9 cellular contexts compared by ENCODE assay signal in the genomic region with DNA sequence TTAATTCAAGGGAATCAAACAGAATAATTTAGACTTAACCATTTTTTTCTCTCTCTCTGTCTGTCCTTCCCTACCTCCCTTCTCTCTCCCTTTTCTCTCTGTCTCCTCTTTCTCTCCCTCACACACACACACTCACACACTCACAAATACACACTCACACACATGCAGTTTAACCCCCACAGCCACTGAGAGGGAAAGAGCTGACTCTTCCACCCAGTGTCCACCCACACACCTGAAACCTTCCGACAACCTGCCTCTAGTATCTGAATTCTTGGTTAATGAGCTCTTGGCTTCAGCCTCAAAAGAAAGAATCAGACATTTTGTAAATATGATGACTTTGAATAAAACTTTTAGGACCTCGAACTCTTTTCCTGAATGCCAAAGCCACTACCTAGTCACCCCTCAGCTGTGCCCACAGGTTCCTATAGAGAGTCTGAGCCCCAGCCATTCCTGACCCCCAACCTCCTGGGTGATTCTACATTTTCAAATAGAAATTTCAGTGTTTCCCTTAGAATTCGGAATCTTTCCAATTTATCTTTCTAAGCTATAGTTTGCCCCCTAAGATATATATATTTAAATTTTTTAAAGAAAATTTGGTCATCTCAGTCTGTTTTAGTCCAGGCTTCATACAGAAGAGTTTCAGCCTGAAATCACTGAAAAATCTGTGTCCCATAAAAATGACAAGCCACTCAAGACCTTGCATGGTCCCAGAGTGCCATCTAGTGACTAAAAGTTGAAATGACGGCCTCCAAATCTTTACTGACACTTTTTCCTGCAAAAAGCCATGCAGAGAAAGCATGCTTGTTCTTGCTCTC.
DNase-seq lines count a peak whose midpoint lies in the region; ATAC-seq, FAIRE-seq and TF ChIP-seq lines count a peak whose summit lies in the region.
"Had no signal": no experiment of that assay in that cellular context is flagged by ENCODE, and none has a peak within 500 bp of the region (broad histone marks: within the 10 kb centered on the region; RNA-seq: fewer than 3 reads in every experiment).

No MANE protein-coding gene starts in this region.

- no peaks in the 10 kb centered on the region for H3K36me3 ChIP-seq in neutrophil

- peak; percentile 18 for TF ChIP-seq CTCF in neutrophil (IDR thresholded peaks at IDR 0.05)

- H3K9me3 Mint-ChIP-seq in activated T-cell treated with anti-CD3 and anti-CD28 coated beads, Interleukin-2, amount 50 U/mL, for 4 hours = no peaks in the 10 kb centered on the region

- H3K36me3 Mint-ChIP-seq in activated T-cell treated with anti-CD3 and anti-CD28 coated beads, Interleukin-2, amount 50 U/mL, for 4 hours (ENCODE audit: insufficient read depth) = no peaks in the 10 kb centered on the region

- no peaks in the 10 kb centered on the region for H3K4me1 Mint-ChIP-seq in activated T-cell treated with anti-CD3 and anti-CD28 coated beads, Interleukin-2, amount 50 U/mL, for 4 hours (ENCODE audit: low read depth)

- no peaks in the 10 kb centered on the region for H3K9me3 ChIP-seq in neutrophil

- DNase-seq in activated T-cell treated with anti-CD3 and anti-CD28 coated beads for 4 hours (peak; percentile 4), RCC 7860 (ENCODE audit: low spot score) (peak; percentile 40), epidermal melanocyte (ENCODE audit: insufficient read length, low spot score) (peak; percentile 49)
- DNase-seq in activated T-cell treated with anti-CD3 and anti-CD28 coated beads, Interleukin-2, amount 50 U/mL, for 4 hours = no peak
- DNase-seq in stimulated activated naive CD4-positive, alpha-beta T cell treated with Interleukin-2 at 50 U/mL for 16 hours (lab: John Stamatoyannopoulos, UW) = no peak

- no peak overlapping the region for H3K27ac ChIP-seq in neutrophil

- H3K27me3 Mint-ChIP-seq in activated T-cell treated with anti-CD3 and anti-CD28 coated beads, Interleukin-2, amount 50 U/mL, for 4 hours (ENCODE audit: low read depth) = peaks cover 4% of the 10 kb centered on the region

- H3K4me3 Mint-ChIP-seq in activated T-cell treated with anti-CD3 and anti-CD28 coated beads, Interleukin-2, amount 50 U/mL, for 4 hours = no peak overlapping the region

- FAIRE-seq in RCC 7860 (lab: Jason Lieb, UNC) = peak; percentile 75
- FAIRE-seq: colon had no signal

- no peak overlapping the region for H3K4me3 ChIP-seq in neutrophil (ENCODE audit: low read depth in 1 of 2, low read length in 1 of 2)

- no peaks in the 10 kb centered on the region for H3K27me3 ChIP-seq in neutrophil

- H3K4me1 ChIP-seq in neutrophil (ENCODE audit: control insufficient read depth in 1 of 2, insufficient read depth in 1 of 2, low read depth in 1 of 2, low read length in 1 of 2) = no peaks in the 10 kb centered on the region

- no peak for ATAC-seq in activated T-cell treated with anti-CD3 and anti-CD28 coated beads, Interleukin-2, amount 50 U/mL, for 4 hours
- ATAC-seq in HG03354 (IDR thresholded peaks at IDR 0.05; ENCODE audit: poor library complexity, severe bottlenecking, unreplicated experiment) = peak; percentile 60
- ATAC-seq in GM19395 (IDR thresholded peaks at IDR 0.05; ENCODE audit: unreplicated experiment) = no peak

Comparison
In these comparisons a context has a peak if more than half of its experiments do, and no peak if none do; other contexts are left out.
1. DNase-seq: peak in activated T-cell treated with anti-CD3 and anti-CD28 coated beads for 4 hours (single experiment), RCC 7860 (single experiment) and epidermal melanocyte (single experiment); none in activated T-cell treated with anti-CD3 and anti-CD28 coated beads, Interleukin-2, amount 50 U/mL, for 4 hours (single experiment) and stimulated activated naive CD4-positive, alpha-beta T cell treated with Interleukin-2 at 50 U/mL for 16 hours (single experiment).